8 cellular contexts compared by ENCODE assay signal in genomic region chr1:64745986-64746940, GRCh38. TPM values are rescaled to one million over a fixed set of nuclear protein-coding genes. Genes with fewer than 3 reads are reported as not detected.
DNase-seq lines count a peak whose midpoint lies in the region; FAIRE-seq and TF ChIP-seq lines count a peak whose summit lies in the region.

No MANE protein-coding gene starts in this region.

- intact Hi-C loops in ovary (cut with DNase I), result no loop called here

- TF ChIP-seq CTCF in fibroblast of pulmonary artery (IDR thresholded peaks at IDR 0.05; ENCODE audit: low read length, missing control alignments), result no peak
- no peak for TF ChIP-seq CTCF in ovary (IDR thresholded peaks at IDR 0.05)

- no peak for FAIRE-seq in urothelium cell line (lab: Jason Lieb, UNC)

- H3K4me1 ChIP-seq in ovary (ENCODE audit: insufficient read depth), result no peaks in the 10 kb centered on the region

- H3K27me3 ChIP-seq in ovary, result no peaks in the 10 kb centered on the region

- no peaks in the 10 kb centered on the region for H3K36me3 ChIP-seq in ovary

- no peak for TF ChIP-seq POLR2A in ovary (IDR thresholded peaks at IDR 0.05)

- TF ChIP-seq EP300 in ovary (IDR thresholded peaks at IDR 0.05), result no peak

- H3K4me3 ChIP-seq in fibroblast of pulmonary artery (replicated peaks; ENCODE audit: low read depth, low read length), result peak overlapping the region; percentile 75
- H3K4me3 ChIP-seq in ovary, result peak overlapping the region; percentile 85

- DNase-seq in stimulated activated CD8-positive, alpha-beta memory T cell treated with anti-CD3 and anti-CD28 coated beads, Interleukin-12 subunit alpha, Interleukin-12 subunit beta, amount 100 ng/mL, for 1 hour (ENCODE audit: low read depth), result peak; percentile 2
- no peak for DNase-seq in stimulated activated CD8-positive, alpha-beta memory T cell treated with anti-CD3 and anti-CD28 coated beads, Interleukin-4, amount 100 ng/mL, for 48 hours
- DNase-seq in SKM-1 (lab: John Stamatoyannopoulos, UW; ENCODE audit: unreplicated experiment) (peak; percentile 4), fibroblast of pulmonary artery (ENCODE audit: low read depth) (no peak), ovary (no peak), islet precursor cell (no peak), urothelium cell line (ENCODE audit: low spot score) (no peak)
- DNase-seq in central memory CD4-positive, alpha-beta T cell, result no peak

- peak overlapping the region in 1 of 2 donors; percentile 58 for H3K27ac ChIP-seq in ovary

- WGBS in ovary, 3 donors, result 48 to 53% (median 49%) methylated on average over 8 of the region's 8 CpGs

- no peaks in the 10 kb centered on the region for H3K9me3 ChIP-seq in ovary

RNA-seq across cellular contexts. Expression of gene RAVER2, which starts 1.4 kb away (rescaled TPM):
- total RNA-seq in ovary, result 1 to 10 TPM; 7.1 to 10.0 (median 7.9) TPM
- polyA plus RNA-seq in ovary, result 10 to 100 TPM in 1 of 2 donors, 1 to 10 TPM in 1; 5.0 to 10.7 TPM

Comparison
In these comparisons a context has a peak if more than half of its experiments do, and no peak if none do; other contexts are left out.
1. DNase-seq: peak in stimulated activated CD8-positive, alpha-beta memory T cell treated with anti-CD3 and anti-CD28 coated beads, Interleukin-12 subunit alpha, Interleukin-12 subunit beta, amount 100 ng/mL, for 1 hour (single experiment) and SKM-1 (single experiment); none in stimulated activated CD8-positive, alpha-beta memory T cell treated with anti-CD3 and anti-CD28 coated beads, Interleukin-4, amount 100 ng/mL, for 48 hours (single experiment), fibroblast of pulmonary artery (single experiment), ovary (0 of 5), islet precursor cell (single experiment), urothelium cell line (single experiment) and central memory CD4-positive, alpha-beta T cell (single experiment).